Comparison of ENCODE assay signal across 19 cellular contexts in genomic region chr10:51214897-51215227, GRCh38.
DNase-seq lines count a peak whose midpoint lies in the region; ATAC-seq, FAIRE-seq and TF ChIP-seq lines count a peak whose summit lies in the region.
"Had no signal": no experiment of that assay in that cellular context is flagged by ENCODE, and none has a peak within 500 bp of the region (broad histone marks: within the 10 kb centered on the region; RNA-seq: fewer than 3 reads in every experiment).

No MANE protein-coding gene starts in this region.

- no peaks in the 10 kb centered on the region for H3K79me2 ChIP-seq in astrocyte (ENCODE audit: insufficient read depth, low read length)

- H3K9me3 Mint-ChIP-seq in astrocyte (ENCODE audit: unreplicated experiment) (no peaks in the 10 kb centered on the region), nephron progenitor cell (peaks cover 4% of the 10 kb centered on the region), endodermal cell (no peaks in the 10 kb centered on the region)
- H3K9me3 Mint-ChIP-seq in activated CD4-positive, alpha-beta memory T cell treated with anti-CD3 and anti-CD28 coated beads for 36 hours = no peaks in the 10 kb centered on the region

- H3K4me3 Mint-ChIP-seq in astrocyte (ENCODE audit: unreplicated experiment) = no peak overlapping the region
- H3K4me3 Mint-ChIP-seq in nephron progenitor cell = no peak overlapping the region
- H3K4me3 Mint-ChIP-seq in endodermal cell = no peak overlapping the region
- no peak overlapping the region for H3K4me3 Mint-ChIP-seq in activated CD4-positive, alpha-beta memory T cell treated with anti-CD3 and anti-CD28 coated beads for 36 hours
- H3K4me3 Mint-ChIP-seq: CD4-positive, CD25-positive, alpha-beta regulatory T cell had no signal

- H4K20me1 ChIP-seq in astrocyte (ENCODE audit: insufficient read depth, low read length) = no peaks in the 10 kb centered on the region

- peaks cover 0 to 19% (median 10%) of the 10 kb centered on the region in 12 donors for H3K4me1 ChIP-seq in heart left ventricle
- peaks cover 0 to 15% of the 10 kb centered on the region in 2 donors for H3K4me1 ChIP-seq in right atrium auricular region
- H3K4me1 ChIP-seq in astrocyte (ENCODE audit: insufficient read depth, low read length) = no peaks in the 10 kb centered on the region
- no peaks in the 10 kb centered on the region for H3K4me1 ChIP-seq in endodermal cell (ENCODE audit: control insufficient read depth, insufficient read depth, low read length)
- H3K4me1 ChIP-seq: BE2C had no signal

- H3K4me2 ChIP-seq in astrocyte (ENCODE audit: low read length) = no peak overlapping the region

- H3K36me3 ChIP-seq in heart left ventricle (no peaks in the 10 kb centered on the region), right atrium auricular region (no peaks in the 10 kb centered on the region), astrocyte (ENCODE audit: insufficient read depth, low read length) (no peaks in the 10 kb centered on the region), endodermal cell (ENCODE audit: control insufficient read depth, insufficient read depth, low read length) (no peaks in the 10 kb centered on the region)
- H3K36me3 ChIP-seq: BE2C had no signal

- DNase-seq in heart left ventricle (no peak), right atrium auricular region (ENCODE audit: low spot score) (no peak), astrocyte (ENCODE audit: low read depth) (no peak), nephron progenitor cell (no peak), endodermal cell (no peak)
- DNase-seq in activated CD4-positive, alpha-beta memory T cell treated with anti-CD3 and anti-CD28 coated beads for 36 hours = no peak
- DNase-seq: BE2C; CD4-positive, CD25-positive, alpha-beta regulatory T cell; COR-L47; DND-41; H7; KBM-7; NCI-H1105; NCI-H187; NCI-H2227 treated with DMSO at 0.1 percent for 48 hours; NCI-H510A treated with DMSO at 0.1 percent for 48 hours; RPMI8226 had no signal

- ATAC-seq in heart left ventricle (peak in 3 of 4 donors; percentile 18 to 36 (median 24)), GM18858 (IDR thresholded peaks at IDR 0.05; ENCODE audit: unreplicated experiment) (no peak)

- no peaks in the 10 kb centered on the region for H3K27me3 ChIP-seq in heart left ventricle
- H3K27me3 ChIP-seq in right atrium auricular region = no peaks in the 10 kb centered on the region
- no peaks in the 10 kb centered on the region for H3K27me3 ChIP-seq in astrocyte (ENCODE audit: insufficient read depth, low read length)
- H3K27me3 ChIP-seq in endodermal cell (ENCODE audit: control insufficient read depth, insufficient read depth, low read length, poor library complexity, severe bottlenecking) = no peaks in the 10 kb centered on the region
- H3K27me3 ChIP-seq: BE2C had no signal

- H3K27ac ChIP-seq in heart left ventricle (peak overlapping the region in 8 of 12 donors; percentile 1 to 52 (median 20)), right atrium auricular region (peak overlapping the region in 1 of 2 donors; percentile 28), astrocyte (ENCODE audit: low read depth, low read length) (no peak overlapping the region), endodermal cell (ENCODE audit: low read depth, low read length) (no peak overlapping the region)

- 49 to 67% (median 61%) methylated on average over 5 of the region's 5 CpGs for whole genome bisulfite sequencing in heart left ventricle, 4 donors
- 87 to 90% methylated on average over 2 to 5 of the region's 5 CpGs for WGBS in endodermal cell (ENCODE audit: insufficient coverage in 1 of 2, insufficient read length in 1 of 2), 2 experiments

- TF ChIP-seq CTCF in heart left ventricle (IDR thresholded peaks at IDR 0.05) (no peak), right atrium auricular region (IDR thresholded peaks at IDR 0.05) (no peak), astrocyte (IDR thresholded peaks at IDR 0.05; ENCODE audit: insufficient read depth, low read depth, low read length) (no peak), nephron progenitor cell (IDR thresholded peaks at IDR 0.05) (no peak), endodermal cell (conservative IDR thresholded peaks at IDR 0.05) (no peak)

- H3K9me3 ChIP-seq in heart left ventricle (peaks cover 0 to 9% (median 0%) of the 10 kb centered on the region in 12 donors), right atrium auricular region (no peaks in the 10 kb centered on the region), astrocyte (ENCODE audit: insufficient read depth, low read depth, low read length) (no peaks in the 10 kb centered on the region), endodermal cell (ENCODE audit: control insufficient read depth, low read length) (no peaks in the 10 kb centered on the region)
- H3K9me3 ChIP-seq: BE2C had no signal

- H3K4me1 Mint-ChIP-seq in astrocyte (ENCODE audit: low read depth, unreplicated experiment) = peaks cover 5% of the 10 kb centered on the region
- H3K4me1 Mint-ChIP-seq in nephron progenitor cell = peaks cover 19% of the 10 kb centered on the region
- peaks cover 4% of the 10 kb centered on the region for H3K4me1 Mint-ChIP-seq in endodermal cell
- no peaks in the 10 kb centered on the region for H3K4me1 Mint-ChIP-seq in activated CD4-positive, alpha-beta memory T cell treated with anti-CD3 and anti-CD28 coated beads for 36 hours (ENCODE audit: low read depth)
- H3K4me1 Mint-ChIP-seq: CD4-positive, CD25-positive, alpha-beta regulatory T cell had no signal

- peak; percentile 23 for FAIRE-seq in astrocyte (lab: Jason Lieb, UNC)
- FAIRE-seq: A204.1 had no signal

- intact Hi-C loops in heart left ventricle (cut with DNase I) = no loop called here
- intact Hi-C loops in activated CD4-positive, alpha-beta memory T cell treated with anti-CD3 and anti-CD28 coated beads for 36 hours (cut with micrococcal nuclease) = no loop called here

- no peak overlapping the region for H3K9ac ChIP-seq in astrocyte (ENCODE audit: low read length)
- no peak overlapping the region for H3K9ac ChIP-seq in endodermal cell (ENCODE audit: extremely low read depth, low read length, poor library complexity, severe bottlenecking)

- H3K27ac Mint-ChIP-seq in astrocyte (ENCODE audit: unreplicated experiment) (no peak overlapping the region), nephron progenitor cell (peak overlapping the region; percentile 66), endodermal cell (no peak overlapping the region)
- H3K27ac Mint-ChIP-seq in activated CD4-positive, alpha-beta memory T cell treated with anti-CD3 and anti-CD28 coated beads for 36 hours = no peak overlapping the region
- H3K27ac Mint-ChIP-seq: CD4-positive, CD25-positive, alpha-beta regulatory T cell had no signal

- no peaks in the 10 kb centered on the region for H3K27me3 Mint-ChIP-seq in astrocyte (ENCODE audit: low read depth, unreplicated experiment)
- no peaks in the 10 kb centered on the region for H3K27me3 Mint-ChIP-seq in nephron progenitor cell (ENCODE audit: low read depth, poor library complexity)
- H3K27me3 Mint-ChIP-seq in endodermal cell (ENCODE audit: insufficient read depth) = no peaks in the 10 kb centered on the region
- no peaks in the 10 kb centered on the region for H3K27me3 Mint-ChIP-seq in activated CD4-positive, alpha-beta memory T cell treated with anti-CD3 and anti-CD28 coated beads for 36 hours

- peak overlapping the region; percentile 21 for H2AFZ ChIP-seq in astrocyte (ENCODE audit: low read depth, low read length)

- CTCF ChIA-PET in activated CD4-positive, alpha-beta memory T cell treated with anti-CD3 and anti-CD28 coated beads for 36 hours (lab: Charles Lee) = no interaction called here

- POLR2A ChIA-PET in activated CD4-positive, alpha-beta memory T cell treated with anti-CD3 and anti-CD28 coated beads for 36 hours (lab: Charles Lee) = no interaction called here

- H3K4me3 ChIP-seq in heart left ventricle (no peak overlapping the region), right atrium auricular region (no peak overlapping the region), astrocyte (ENCODE audit: insufficient read depth, low read depth, low read length) (no peak overlapping the region), endodermal cell (ENCODE audit: low read length) (no peak overlapping the region)

- H3K36me3 Mint-ChIP-seq in astrocyte (ENCODE audit: low read depth, unreplicated experiment) = no peaks in the 10 kb centered on the region
- peaks cover 6% of the 10 kb centered on the region for H3K36me3 Mint-ChIP-seq in nephron progenitor cell (ENCODE audit: low read depth)
- no peaks in the 10 kb centered on the region for H3K36me3 Mint-ChIP-seq in endodermal cell (ENCODE audit: low read depth)
- no peaks in the 10 kb centered on the region for H3K36me3 Mint-ChIP-seq in activated CD4-positive, alpha-beta memory T cell treated with anti-CD3 and anti-CD28 coated beads for 36 hours
- H3K36me3 Mint-ChIP-seq: CD4-positive, CD25-positive, alpha-beta regulatory T cell had no signal

- no peak for TF ChIP-seq POLR2A in heart left ventricle (IDR thresholded peaks at IDR 0.05)

Comparison
In these comparisons a context has a peak if more than half of its experiments do, and no peak if none do; other contexts are left out.
1. H3K27ac ChIP-seq: peak in heart left ventricle (8 of 12); none in astrocyte (single experiment) and endodermal cell (single experiment).